23 cellular contexts compared by ENCODE assay signal in the genomic region with DNA sequence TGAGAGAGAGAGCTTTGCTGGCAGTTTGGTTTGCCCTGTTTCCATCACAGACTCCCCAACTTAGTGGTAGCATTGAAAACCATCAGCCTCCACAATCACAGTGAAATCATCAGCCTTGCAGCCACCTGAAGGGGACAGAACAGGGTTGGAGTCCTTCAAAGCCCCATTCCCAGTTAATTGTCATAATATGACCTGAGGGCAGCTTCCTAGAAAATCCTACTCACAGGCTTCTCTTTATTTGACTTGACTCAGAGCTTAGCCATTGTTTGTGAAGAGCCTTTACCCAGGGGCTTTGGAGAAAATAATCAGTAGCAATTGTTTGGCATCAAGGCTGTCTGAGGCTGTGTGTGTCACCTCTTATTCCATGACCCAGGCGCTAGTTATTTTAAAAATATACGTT.
A peak's percentile ranks its signal among the peaks of the same experiment; 100 is the strongest.
DNase-seq lines count a peak whose midpoint lies in the region; ATAC-seq and TF ChIP-seq lines count a peak whose summit lies in the region.
"Had no signal": no experiment of that assay in that cellular context is flagged by ENCODE, and none has a peak within 500 bp of the region (broad histone marks: within the 10 kb centered on the region; RNA-seq: fewer than 3 reads in every experiment).

No MANE protein-coding gene starts in this region.

- H3K4me1 Mint-ChIP-seq in endodermal cell (peaks cover 18% of the 10 kb centered on the region), chondrocyte (ENCODE audit: low read depth) (no peaks in the 10 kb centered on the region)
- H3K4me1 Mint-ChIP-seq: activated CD8-positive, alpha-beta memory T cell treated with anti-CD3 and anti-CD28 coated beads, Interleukin-2, amount 10 ng/mL, durations not matched to agents 7 days and 5 days; nephron progenitor cell had no signal

- H3K9me3 ChIP-seq in endodermal cell (ENCODE audit: control insufficient read depth, low read length): peaks cover 24% of the 10 kb centered on the region
- H3K9me3 ChIP-seq: BLaER1 treated with 17β-estradiol and CSF1 and Interleukin-3, amounts not matched to agents 10 nM and 100 nM; heart right ventricle; prostate gland had no signal

- H3K4me3 ChIP-seq in endodermal cell (ENCODE audit: low read length): peak overlapping the region; percentile 67
- H3K4me3 ChIP-seq: BLaER1 treated with 17β-estradiol and CSF1 and Interleukin-3, amounts not matched to agents 10 nM and 100 nM; heart right ventricle; prostate gland; skin epidermis had no signal

- H3K36me3 Mint-ChIP-seq in endodermal cell (ENCODE audit: low read depth): no peaks in the 10 kb centered on the region
- H3K36me3 Mint-ChIP-seq in chondrocyte (ENCODE audit: low read depth): no peaks in the 10 kb centered on the region
- H3K36me3 Mint-ChIP-seq: activated CD8-positive, alpha-beta memory T cell treated with anti-CD3 and anti-CD28 coated beads, Interleukin-2, amount 10 ng/mL, durations not matched to agents 7 days and 5 days; activated naive CD4-positive, alpha-beta T cell treated with anti-CD3 and anti-CD28 coated beads, Interleukin-2, amount 50 U/mL, for 72 hours had no signal

- DNase-seq in COR-L47 (lab: John Stamatoyannopoulos, UW) (peak; percentile 61), HT1080 (ENCODE audit: low read depth) (peak; percentile 7), NCI-H345 treated with DMSO at 0.1 percent for 48 hours (lab: John Stamatoyannopoulos, UW; ENCODE audit: unreplicated experiment) (peak; percentile 93), endodermal cell (peak; percentile 53), chondrocyte (ENCODE audit: low spot score) (no peak), left colon (no peak), GM03348 (ENCODE audit: low spot score) (no peak)
- DNase-seq: ACHN; activated CD4-positive, alpha-beta T cell treated with anti-CD3 and anti-CD28 coated beads for 1 hour; activated CD8-positive, alpha-beta memory T cell treated with anti-CD3 and anti-CD28 coated beads, Interleukin-2, amount 10 ng/mL, durations not matched to agents 7 days and 5 days; DMS 273 treated with DMSO at 0.1 percent for 48 hours; heart right ventricle; KG1; left ventricle myocardium superior; NCI-H226; nephron progenitor cell; stimulated activated naive CD4-positive, alpha-beta T cell had no signal

- no peaks in the 10 kb centered on the region for H3K27me3 ChIP-seq in endodermal cell (ENCODE audit: control insufficient read depth, insufficient read depth, low read length, poor library complexity, severe bottlenecking)
- H3K27me3 ChIP-seq: BLaER1 treated with 17β-estradiol and CSF1 and Interleukin-3, amounts not matched to agents 10 nM and 100 nM; heart right ventricle had no signal

- H3K27ac Mint-ChIP-seq in endodermal cell (peak overlapping the region; percentile 86), chondrocyte (ENCODE audit: unreplicated experiment) (no peak overlapping the region)
- H3K27ac Mint-ChIP-seq: activated CD8-positive, alpha-beta memory T cell treated with anti-CD3 and anti-CD28 coated beads, Interleukin-2, amount 10 ng/mL, durations not matched to agents 7 days and 5 days; activated naive CD4-positive, alpha-beta T cell treated with anti-CD3 and anti-CD28 coated beads, Interleukin-2, amount 50 U/mL, for 72 hours; activated T-helper 1 cell treated with anti-CD3 and anti-CD28 coated beads, Interleukin-12 subunit alpha, Interleukin-12 subunit beta, Interleukin-2, Interleukin-4 antibody, amounts not matched to agents 30 ng/mL and 10 ng/mL and 1 ng/mL, durations not matched to agents 14 hours and 24 hours and 36 hours; nephron progenitor cell had no signal

- no peak for TF ChIP-seq CTCF in endodermal cell (conservative IDR thresholded peaks at IDR 0.05)
- no peak for TF ChIP-seq CTCF in chondrocyte (IDR thresholded peaks at IDR 0.05)

- H3K27ac ChIP-seq in endodermal cell (ENCODE audit: low read depth, low read length): no peak overlapping the region
- H3K27ac ChIP-seq: BLaER1 treated with 17β-estradiol and CSF1 and Interleukin-3, amounts not matched to agents 10 nM and 100 nM; heart right ventricle; prostate gland; skin epidermis had no signal

- intact Hi-C loops in left colon (cut with DNase I, micrococcal nuclease): no loop called here

- H3K4me1 ChIP-seq in endodermal cell (ENCODE audit: control insufficient read depth, insufficient read depth, low read length): no peaks in the 10 kb centered on the region
- H3K4me1 ChIP-seq: BLaER1 treated with 17β-estradiol and CSF1 and Interleukin-3, amounts not matched to agents 10 nM and 100 nM; heart right ventricle; prostate gland had no signal

- H3K9ac ChIP-seq in endodermal cell (ENCODE audit: extremely low read depth, low read length, poor library complexity, severe bottlenecking): no peak overlapping the region
- H3K9ac ChIP-seq: BLaER1 treated with 17β-estradiol and CSF1 and Interleukin-3, amounts not matched to agents 10 nM and 100 nM had no signal

- ATAC-seq in left colon (no peak), HG02870 (IDR thresholded peaks at IDR 0.05; ENCODE audit: unreplicated experiment) (no peak)
- ATAC-seq: activated CD8-positive, alpha-beta memory T cell treated with anti-CD3 and anti-CD28 coated beads, Interleukin-2, amount 10 ng/mL, durations not matched to agents 7 days and 5 days; activated naive CD4-positive, alpha-beta T cell treated with anti-CD3 and anti-CD28 coated beads, Interleukin-2, amount 50 U/mL, for 72 hours; heart right ventricle; left ventricle myocardium superior had no signal

- WGBS in endodermal cell (ENCODE audit: insufficient coverage in 1 of 2, insufficient read length in 1 of 2), 2 experiments: no CpG with 5 or more reads among the region's 2 CpGs

- H3K9me3 Mint-ChIP-seq in endodermal cell (no peaks in the 10 kb centered on the region), chondrocyte (ENCODE audit: low read depth) (no peaks in the 10 kb centered on the region)
- H3K9me3 Mint-ChIP-seq: activated T-helper 1 cell treated with anti-CD3 and anti-CD28 coated beads, Interleukin-12 subunit alpha, Interleukin-12 subunit beta, Interleukin-2, Interleukin-4 antibody, amounts not matched to agents 30 ng/mL and 10 ng/mL and 1 ng/mL, durations not matched to agents 14 hours and 24 hours and 36 hours; nephron progenitor cell had no signal

- H3K4me3 Mint-ChIP-seq in endodermal cell: no peak overlapping the region
- H3K4me3 Mint-ChIP-seq in chondrocyte (ENCODE audit: unreplicated experiment): no peak overlapping the region
- H3K4me3 Mint-ChIP-seq: activated CD8-positive, alpha-beta memory T cell treated with anti-CD3 and anti-CD28 coated beads, Interleukin-2, amount 10 ng/mL, durations not matched to agents 7 days and 5 days; activated T-helper 1 cell treated with anti-CD3 and anti-CD28 coated beads, Interleukin-12 subunit alpha, Interleukin-12 subunit beta, Interleukin-2, Interleukin-4 antibody, amounts not matched to agents 30 ng/mL and 10 ng/mL and 1 ng/mL, durations not matched to agents 14 hours and 24 hours and 36 hours; nephron progenitor cell had no signal

- H3K36me3 ChIP-seq in endodermal cell (ENCODE audit: control insufficient read depth, insufficient read depth, low read length): no peaks in the 10 kb centered on the region
- H3K36me3 ChIP-seq: BLaER1 treated with 17β-estradiol and CSF1 and Interleukin-3, amounts not matched to agents 10 nM and 100 nM; heart right ventricle; prostate gland had no signal

- H3K27me3 Mint-ChIP-seq in endodermal cell (ENCODE audit: insufficient read depth) (no peaks in the 10 kb centered on the region), chondrocyte (ENCODE audit: low read depth) (no peaks in the 10 kb centered on the region)
- H3K27me3 Mint-ChIP-seq: activated CD8-positive, alpha-beta memory T cell treated with anti-CD3 and anti-CD28 coated beads, Interleukin-2, amount 10 ng/mL, durations not matched to agents 7 days and 5 days had no signal

Comparison
In these comparisons a context has a peak if more than half of its experiments do, and no peak if none do; other contexts are left out.
1. DNase-seq: peak in COR-L47 (single experiment), HT1080 (single experiment), NCI-H345 treated with DMSO at 0.1 percent for 48 hours (single experiment) and endodermal cell (single experiment); none in chondrocyte (single experiment), left colon (0 of 2) and GM03348 (single experiment).